17 cellular contexts compared by ENCODE assay signal in the genomic region with DNA sequence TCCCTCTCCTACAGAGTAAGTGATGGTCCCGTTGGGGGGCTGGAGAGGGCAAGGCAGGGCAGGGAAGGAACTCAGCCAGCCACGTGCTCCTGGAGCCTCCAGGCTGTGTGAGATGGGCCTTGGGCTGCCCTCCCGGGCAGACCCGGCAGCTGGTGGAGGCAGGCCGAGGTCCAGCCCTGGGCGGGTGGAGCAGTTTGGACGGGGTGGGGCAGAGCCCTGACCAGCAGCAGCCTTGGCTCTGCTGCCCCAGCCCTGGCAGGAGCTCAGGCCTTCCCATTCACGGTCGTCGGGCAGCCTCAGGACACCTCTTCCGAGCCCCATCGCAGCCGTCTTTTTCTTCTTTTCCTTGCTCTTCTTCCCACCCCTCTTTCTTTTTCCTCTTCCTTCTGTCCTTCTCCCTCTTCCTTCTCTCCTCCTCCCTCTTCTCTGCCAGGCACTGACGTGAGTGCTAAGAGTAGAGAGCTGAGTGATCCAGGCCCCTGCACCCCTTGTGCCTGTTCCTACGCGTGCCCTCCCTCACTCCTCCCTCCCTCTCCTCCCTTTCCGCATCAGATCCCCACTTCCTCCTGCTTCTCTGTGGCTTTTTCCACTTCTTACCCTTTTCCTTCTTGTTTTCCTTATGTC. TPM values are rescaled to one million over a fixed set of nuclear protein-coding genes. Genes with fewer than 3 reads are reported as not detected.
DNase-seq lines count a peak whose midpoint lies in the region; ATAC-seq and TF ChIP-seq lines count a peak whose summit lies in the region.
"Had no signal": no experiment of that assay in that cellular context is flagged by ENCODE, and none has a peak within 500 bp of the region (broad histone marks: within the 10 kb centered on the region; RNA-seq: fewer than 3 reads in every experiment).

No MANE protein-coding gene starts in this region.

- H4K20me1 ChIP-seq in BLaER1 (no peaks in the 10 kb centered on the region), H9 (ENCODE audit: control insufficient read depth, insufficient read depth, insufficient read length) (no peaks in the 10 kb centered on the region)

- H3K4me3 Mint-ChIP-seq in H9: no peak overlapping the region
- H3K4me3 Mint-ChIP-seq: IgD-negative memory B cell; naive B cell; stimulated activated naive B cell treated with anti-CD40 and anti-IgM and Interleukin-4, amounts not matched to agents 10 μg/mL and 1 μg/mL and 100 μg/mL, for 72 hours had no signal

- H3K56ac ChIP-seq in H9 (ENCODE audit: insufficient read length, low read depth, low read length): no peak overlapping the region

- H2BK120ac ChIP-seq in H9 (ENCODE audit: low read depth, low read length, poor library complexity, severe bottlenecking): no peak overlapping the region

- no peak overlapping the region for H3K14ac ChIP-seq in H9 (ENCODE audit: insufficient read depth, low read length)

- TF ChIP-seq POLR2A in gastrocnemius medialis (IDR thresholded peaks at IDR 0.05): no peak

- no peak overlapping the region for H3K4ac ChIP-seq in H9 (ENCODE audit: low read depth, low read length)

- no peak overlapping the region for H3K23ac ChIP-seq in H9 (ENCODE audit: insufficient read length, low read depth, low read length)

- H3K9ac ChIP-seq in BLaER1 (peak overlapping the region; percentile 48), H9 (ENCODE audit: extremely low read depth, insufficient read length, low read length) (no peak overlapping the region)

- no peak overlapping the region for H2AFZ ChIP-seq in H9 (ENCODE audit: low read length)

- H3K4me3 ChIP-seq in BLaER1: no peak overlapping the region
- H3K4me3 ChIP-seq in left lung: no peak overlapping the region
- H3K4me3 ChIP-seq in gastrocnemius medialis: no peak overlapping the region
- H3K4me3 ChIP-seq: upper lobe of right lung had no signal

- H3K79me1 ChIP-seq in H9 (ENCODE audit: insufficient read depth, low read depth, low read length, poor library complexity, severe bottlenecking): no peaks in the 10 kb centered on the region

- H3K79me2 ChIP-seq in H9 (ENCODE audit: insufficient read depth, low read length): no peaks in the 10 kb centered on the region

- ATAC-seq in left lung: no peak
- ATAC-seq in gastrocnemius medialis: no peak
- ATAC-seq: stimulated activated naive B cell treated with anti-CD40 and anti-IgM and Interleukin-4, amounts not matched to agents 10 μg/mL and 1 μg/mL and 100 μg/mL, for 72 hours; upper lobe of right lung had no signal

- H3K9me3 ChIP-seq in BLaER1 (peaks cover 10% of the 10 kb centered on the region), H9 (ENCODE audit: control insufficient read depth, low read depth, low read length) (no peaks in the 10 kb centered on the region), left lung (no peaks in the 10 kb centered on the region), gastrocnemius medialis (no peaks in the 10 kb centered on the region)
- H3K9me3 ChIP-seq: upper lobe of right lung had no signal

- H3K27me3 ChIP-seq in BLaER1: no peaks in the 10 kb centered on the region
- no peaks in the 10 kb centered on the region for H3K27me3 ChIP-seq in H9 (ENCODE audit: insufficient read depth, low read length)
- no peaks in the 10 kb centered on the region for H3K27me3 ChIP-seq in left lung
- H3K27me3 ChIP-seq in gastrocnemius medialis: no peaks in the 10 kb centered on the region
- H3K27me3 ChIP-seq: upper lobe of right lung had no signal

- H3K4me1 Mint-ChIP-seq in H9: peaks cover 14 to 21% of the 10 kb centered on the region in 2 experiments
- H3K4me1 Mint-ChIP-seq: IgD-negative memory B cell; stimulated activated naive B cell treated with anti-CD40 and anti-IgM and Interleukin-4, amounts not matched to agents 10 μg/mL and 1 μg/mL and 100 μg/mL, for 72 hours had no signal

- no peak overlapping the region for H3K18ac ChIP-seq in H9 (ENCODE audit: insufficient read length, low read depth, low read length)

- H2BK20ac ChIP-seq in H9 (ENCODE audit: low read depth, low read length, poor library complexity, severe bottlenecking): no peak overlapping the region

- no peak overlapping the region for H4K5ac ChIP-seq in H9 (ENCODE audit: insufficient read length, low read depth, low read length)

- no CpG with 5 or more reads among the region's 17 CpGs for WGBS in H9 (ENCODE audit: extremely low coverage, insufficient read length, low lambda C conversion rate)

- DNase-seq in H9 (peak; percentile 15), islet precursor cell (peak; percentile 41), putamen (ENCODE audit: low spot score) (peak; percentile 20), left lung (no peak), gastrocnemius medialis (no peak)
- DNase-seq in activated CD4-positive, alpha-beta T cell treated with anti-CD3 and anti-CD28 coated beads, Interleukin-2, amount 50 U/mL, for 4 hours: no peak
- DNase-seq: activated naive CD4-positive, alpha-beta T cell; COR-L47; HCEC 1CT; naive B cell; NCI-H187; stimulated activated CD4-positive, alpha-beta T cell treated with anti-CD3 and anti-CD28 coated beads, Interleukin-12 subunit alpha, Interleukin-12 subunit beta, amount 100 ng/mL, for 4 hours; stimulated activated naive B cell treated with anti-CD40 and anti-IgM and Interleukin-4, amounts not matched to agents 10 μg/mL and 1 μg/mL and 100 μg/mL, for 72 hours; upper lobe of right lung had no signal

- H2AK5ac ChIP-seq in H9 (ENCODE audit: insufficient read length, low read length): no peak overlapping the region

- H3K27ac Mint-ChIP-seq in H9: no peak overlapping the region; a peak in 1 of 7 replicates
- H3K27ac Mint-ChIP-seq: IgD-negative memory B cell; stimulated activated naive B cell treated with anti-CD40 and anti-IgM and Interleukin-4, amounts not matched to agents 10 μg/mL and 1 μg/mL and 100 μg/mL, for 72 hours had no signal

- no peak overlapping the region for H2BK15ac ChIP-seq in H9 (ENCODE audit: low read depth, low read length)

- no peak for TF ChIP-seq CTCF in H9 (conservative IDR thresholded peaks at IDR 0.05)
- TF ChIP-seq CTCF in left lung (IDR thresholded peaks at IDR 0.05): no peak
- no peak for TF ChIP-seq CTCF in gastrocnemius medialis (IDR thresholded peaks at IDR 0.05 in 4 of 5, conservative IDR thresholded peaks at IDR 0.05 in 1 of 5)

- H3K4me1 ChIP-seq in BLaER1 (peaks cover 51% of the 10 kb centered on the region), H9 (ENCODE audit: insufficient read depth, low read length) (peaks cover 4% of the 10 kb centered on the region; the same call in 1 of the 2 replicates), left lung (no peaks in the 10 kb centered on the region), gastrocnemius medialis (no peaks in the 10 kb centered on the region)
- H3K4me1 ChIP-seq: upper lobe of right lung had no signal

- H3K36me3 Mint-ChIP-seq in H9 (ENCODE audit: insufficient read depth in 1 of 3, low read depth in 3 of 3): peaks cover 9 to 39% (median 21%) of the 10 kb centered on the region in 3 experiments; a peak in 6 of 7 replicates
- H3K36me3 Mint-ChIP-seq: IgD-negative memory B cell had no signal

- no peak overlapping the region for H4K91ac ChIP-seq in H9 (ENCODE audit: insufficient read length, low read depth, low read length)

- H2BK12ac ChIP-seq in H9 (ENCODE audit: insufficient read length, low read depth, low read length): no peak overlapping the region

- no peak overlapping the region for H3T11ph ChIP-seq in H9 (ENCODE audit: low read length)

- no peak overlapping the region for H4K8ac ChIP-seq in H9 (replicated peaks; ENCODE audit: insufficient read length, low read depth, low read length)

- no peak overlapping the region for H2BK5ac ChIP-seq in H9 (ENCODE audit: insufficient read length, low read length)

- no peaks in the 10 kb centered on the region for H3K27me3 Mint-ChIP-seq in H9 (ENCODE audit: low read depth)
- H3K27me3 Mint-ChIP-seq: IgD-negative memory B cell; naive B cell; stimulated activated naive B cell treated with anti-CD40 and anti-IgM and Interleukin-4, amounts not matched to agents 10 μg/mL and 1 μg/mL and 100 μg/mL, for 72 hours had no signal

- in situ Hi-C loops in gastrocnemius medialis (cut with MboI; ENCODE audit: low sequenced_read_pairs in 4 of 4): loop anchor here in 3 of 4 donors (10.0 to 25.0 kb wide), 3 partner anchors 223 to 348 kb away; no protein-coding TSS in a partner anchor

- H3K9me3 Mint-ChIP-seq in H9: no peaks in the 10 kb centered on the region

- peaks cover 100% of the 10 kb centered on the region for H3K36me3 ChIP-seq in BLaER1
- peaks cover 0 to 46% of the 10 kb centered on the region in 2 donors for H3K36me3 ChIP-seq in left lung
- peaks cover 0 to 5% of the 10 kb centered on the region in 2 donors for H3K36me3 ChIP-seq in gastrocnemius medialis

- H3K4me2 ChIP-seq in BLaER1 (peak overlapping the region; percentile 36), H9 (ENCODE audit: insufficient read depth, insufficient read length, low read length) (no peak overlapping the region)

- H3K27ac ChIP-seq in BLaER1 (peak overlapping the region; percentile 70), H9 (ENCODE audit: insufficient read length, low read depth, low read length) (no peak overlapping the region), left lung (no peak overlapping the region), gastrocnemius medialis (no peak overlapping the region)
- H3K27ac ChIP-seq: upper lobe of right lung had no signal

- no peaks in the 10 kb centered on the region for H3K23me2 ChIP-seq in H9 (ENCODE audit: insufficient read length, low read depth, low read length, poor library complexity, severe bottlenecking)

- intact Hi-C loops in left lung (cut with DNase I) (loop anchor here in 1 of 2 donors (10.0 kb wide), 2 partner anchors 231 to 301 kb away; no protein-coding TSS in a partner anchor), gastrocnemius medialis (cut with DNase I; ENCODE audit: low total_unique reads) (loop anchor here (10.0 kb wide), 1 partner anchor 351 kb away; no protein-coding TSS in a partner anchor)

RNA-seq across cellular contexts. Expression of a gene that starts 42.8 kb away (rescaled TPM):
- total RNA-seq in H9 (2021) (0.20 and 0.81 TPM in 2 replicates), left lung (1 to 10 TPM in 1 of 2 donors, not detected in 1; 1.2 TPM), gastrocnemius medialis (1 to 10 TPM in 2 of 4 donors, not detected in 2; 3.2 to 7.2 TPM)
- total RNA-seq: astrocyte had no signal

Comparison
In these comparisons a context has a peak if more than half of its experiments do, and no peak if none do; other contexts are left out.
1. DNase-seq: peak in H9 (single experiment), islet precursor cell (single experiment) and putamen (single experiment); none in left lung (0 of 2), gastrocnemius medialis (0 of 2) and activated CD4-positive, alpha-beta T cell treated with anti-CD3 and anti-CD28 coated beads, Interleukin-2, amount 50 U/mL, for 4 hours (0 of 2).